ENCODE assay signal across 1 cellular context in the genomic region with DNA sequence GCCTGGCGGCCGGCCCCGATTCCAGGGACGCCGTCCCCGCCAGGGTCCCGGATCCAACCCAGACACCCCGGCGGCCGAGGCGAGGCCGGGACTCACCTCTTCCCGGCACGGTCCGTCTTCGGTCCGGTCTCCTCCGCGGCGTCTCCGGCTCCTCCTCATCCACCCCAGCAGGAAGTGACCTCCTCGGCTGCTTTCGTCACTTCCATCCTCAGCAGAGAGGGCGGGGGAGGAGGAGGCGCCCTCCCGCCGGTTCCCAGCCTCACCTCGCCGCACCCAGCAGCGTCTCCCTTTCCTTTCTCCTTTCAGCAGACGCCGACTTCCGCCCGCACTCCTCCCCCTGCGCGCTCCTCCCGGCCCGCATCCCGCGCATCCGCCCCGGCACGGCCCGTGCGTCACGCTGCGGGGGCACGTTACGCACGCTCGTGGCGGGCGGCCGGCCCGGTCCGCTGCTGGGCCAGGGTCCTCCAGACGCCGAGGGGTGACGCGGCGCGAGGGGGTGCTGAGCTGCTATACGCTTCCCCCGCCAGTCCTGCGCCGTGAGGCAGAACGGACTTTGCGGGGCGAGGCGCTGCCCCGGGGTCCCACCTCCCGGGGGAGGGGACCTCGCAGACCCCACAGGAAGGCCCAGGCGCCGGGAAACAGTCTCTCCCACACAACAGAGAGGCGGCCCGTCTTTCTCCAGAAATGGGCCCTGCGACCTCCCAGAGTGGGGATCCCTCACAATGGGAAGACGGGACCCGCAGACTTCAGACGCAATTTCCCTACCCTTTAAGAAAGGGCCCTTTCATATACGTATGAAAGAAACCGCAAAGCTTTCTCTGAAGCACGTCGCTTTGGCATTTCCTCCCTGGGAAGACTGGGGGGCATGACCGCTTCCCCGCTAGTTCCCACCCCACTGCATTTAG.
TF ChIP-seq lines count a peak whose summit lies in the region.

A gene (minus strand): TSS at position 176 of the 905 bp plus-strand sequence. CDS start 2,043 bp downstream, outside the sequence.

TF ChIP-seq in HEK293, 187 proteins besides CTCF, POLR2A, EP300 and RAD21 (continued from another document):
- TF ChIP-seq, protein P1, sequence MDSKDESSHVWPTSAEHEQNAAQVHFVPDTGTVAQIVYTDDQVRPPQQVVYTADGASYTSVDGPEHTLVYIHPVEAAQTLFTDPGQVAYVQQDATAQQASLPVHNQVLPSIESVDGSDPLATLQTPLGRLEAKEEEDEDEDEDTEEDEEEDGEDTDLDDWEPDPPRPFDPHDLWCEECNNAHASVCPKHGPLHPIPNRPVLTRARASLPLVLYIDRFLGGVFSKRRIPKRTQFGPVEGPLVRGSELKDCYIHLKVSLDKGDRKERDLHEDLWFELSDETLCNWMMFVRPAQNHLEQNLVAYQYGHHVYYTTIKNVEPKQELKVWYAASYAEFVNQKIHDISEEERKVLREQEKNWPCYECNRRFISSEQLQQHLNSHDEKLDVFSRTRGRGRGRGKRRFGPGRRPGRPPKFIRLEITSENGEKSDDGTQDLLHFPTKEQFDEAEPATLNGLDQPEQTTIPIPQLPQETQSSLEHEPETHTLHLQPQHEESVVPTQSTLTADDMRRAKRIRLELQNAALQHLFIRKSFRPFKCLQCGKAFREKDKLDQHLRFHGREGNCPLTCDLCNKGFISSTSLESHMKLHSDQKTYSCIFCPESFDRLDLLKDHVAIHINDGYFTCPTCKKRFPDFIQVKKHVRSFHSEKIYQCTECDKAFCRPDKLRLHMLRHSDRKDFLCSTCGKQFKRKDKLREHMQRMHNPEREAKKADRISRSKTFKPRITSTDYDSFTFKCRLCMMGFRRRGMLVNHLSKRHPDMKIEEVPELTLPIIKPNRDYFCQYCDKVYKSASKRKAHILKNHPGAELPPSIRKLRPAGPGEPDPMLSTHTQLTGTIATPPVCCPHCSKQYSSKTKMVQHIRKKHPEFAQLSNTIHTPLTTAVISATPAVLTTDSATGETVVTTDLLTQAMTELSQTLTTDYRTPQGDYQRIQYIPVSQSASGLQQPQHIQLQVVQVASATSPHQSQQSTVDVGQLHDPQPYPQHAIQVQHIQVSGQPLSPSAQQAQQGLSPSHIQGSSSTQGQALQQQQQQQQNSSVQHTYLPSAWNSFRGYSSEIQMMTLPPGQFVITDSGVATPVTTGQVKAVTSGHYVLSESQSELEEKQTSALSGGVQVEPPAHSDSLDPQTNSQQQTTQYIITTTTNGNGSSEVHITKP (tag by site-specific recombination; IDR thresholded peaks at IDR 0.05), result peak; percentile 70
- peak; percentile 85 for TF ChIP-seq ZNF76 (tag by site-specific recombination; IDR thresholded peaks at IDR 0.05; ENCODE audit: borderline replicate concordance, low read depth)
- TF ChIP-seq, protein P2, sequence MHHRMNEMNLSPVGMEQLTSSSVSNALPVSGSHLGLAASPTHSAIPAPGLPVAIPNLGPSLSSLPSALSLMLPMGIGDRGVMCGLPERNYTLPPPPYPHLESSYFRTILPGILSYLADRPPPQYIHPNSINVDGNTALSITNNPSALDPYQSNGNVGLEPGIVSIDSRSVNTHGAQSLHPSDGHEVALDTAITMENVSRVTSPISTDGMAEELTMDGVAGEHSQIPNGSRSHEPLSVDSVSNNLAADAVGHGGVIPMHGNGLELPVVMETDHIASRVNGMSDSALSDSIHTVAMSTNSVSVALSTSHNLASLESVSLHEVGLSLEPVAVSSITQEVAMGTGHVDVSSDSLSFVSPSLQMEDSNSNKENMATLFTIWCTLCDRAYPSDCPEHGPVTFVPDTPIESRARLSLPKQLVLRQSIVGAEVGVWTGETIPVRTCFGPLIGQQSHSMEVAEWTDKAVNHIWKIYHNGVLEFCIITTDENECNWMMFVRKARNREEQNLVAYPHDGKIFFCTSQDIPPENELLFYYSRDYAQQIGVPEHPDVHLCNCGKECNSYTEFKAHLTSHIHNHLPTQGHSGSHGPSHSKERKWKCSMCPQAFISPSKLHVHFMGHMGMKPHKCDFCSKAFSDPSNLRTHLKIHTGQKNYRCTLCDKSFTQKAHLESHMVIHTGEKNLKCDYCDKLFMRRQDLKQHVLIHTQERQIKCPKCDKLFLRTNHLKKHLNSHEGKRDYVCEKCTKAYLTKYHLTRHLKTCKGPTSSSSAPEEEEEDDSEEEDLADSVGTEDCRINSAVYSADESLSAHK (tag by site-specific recombination; IDR thresholded peaks at IDR 0.05), result no peak
- TF ChIP-seq ZFP3 (tag by site-specific recombination; IDR thresholded peaks at IDR 0.05; ENCODE audit: low read depth), result no peak
- TF ChIP-seq ZNF302 (tag by site-specific recombination; IDR thresholded peaks at IDR 0.05; ENCODE audit: low read depth), result no peak
- no peak for TF ChIP-seq ZNF132 (tag by site-specific recombination; IDR thresholded peaks at IDR 0.05; ENCODE audit: borderline replicate concordance)
- no peak for TF ChIP-seq ZNF473 (tag by site-specific recombination; IDR thresholded peaks at IDR 0.05)
- peak; percentile 35; the same call in 1 of the 2 replicates for TF ChIP-seq ZFP37 (tag by site-specific recombination; IDR thresholded peaks at IDR 0.05)
- TF ChIP-seq ZEB2 (tag by site-specific recombination; IDR thresholded peaks at IDR 0.05), result peak; percentile 69
- TF ChIP-seq KLF9 (tag by site-specific recombination; IDR thresholded peaks at IDR 0.05; ENCODE audit: low read depth), result peak; percentile 58; the same call in 1 of the 2 replicates
- TF ChIP-seq OSR2 (tag by site-specific recombination; IDR thresholded peaks at IDR 0.05), result peak; percentile 28; the same call in 1 of the 2 replicates
- TF ChIP-seq SP2 (tag by site-specific recombination; IDR thresholded peaks at IDR 0.05), result peak; percentile 91
- peak; percentile 34; the same call in 1 of the 2 replicates for TF ChIP-seq ZNF394 (tag by site-specific recombination; IDR thresholded peaks at IDR 0.05; ENCODE audit: borderline replicate concordance)
- TF ChIP-seq ZNF10 (tag by site-specific recombination; IDR thresholded peaks at IDR 0.05), result 0 out of 2 replicates have a peak, but pooled peaks have one; percentile 56
- TF ChIP-seq ZNF596 (tag by site-specific recombination; IDR thresholded peaks at IDR 0.05), result peak; percentile 44; the same call in 1 of the 2 replicates
- peak; percentile 96 for TF ChIP-seq ZFHX2 (tag by site-specific recombination; conservative IDR thresholded peaks at IDR 0.05)
- TF ChIP-seq, protein P3, sequence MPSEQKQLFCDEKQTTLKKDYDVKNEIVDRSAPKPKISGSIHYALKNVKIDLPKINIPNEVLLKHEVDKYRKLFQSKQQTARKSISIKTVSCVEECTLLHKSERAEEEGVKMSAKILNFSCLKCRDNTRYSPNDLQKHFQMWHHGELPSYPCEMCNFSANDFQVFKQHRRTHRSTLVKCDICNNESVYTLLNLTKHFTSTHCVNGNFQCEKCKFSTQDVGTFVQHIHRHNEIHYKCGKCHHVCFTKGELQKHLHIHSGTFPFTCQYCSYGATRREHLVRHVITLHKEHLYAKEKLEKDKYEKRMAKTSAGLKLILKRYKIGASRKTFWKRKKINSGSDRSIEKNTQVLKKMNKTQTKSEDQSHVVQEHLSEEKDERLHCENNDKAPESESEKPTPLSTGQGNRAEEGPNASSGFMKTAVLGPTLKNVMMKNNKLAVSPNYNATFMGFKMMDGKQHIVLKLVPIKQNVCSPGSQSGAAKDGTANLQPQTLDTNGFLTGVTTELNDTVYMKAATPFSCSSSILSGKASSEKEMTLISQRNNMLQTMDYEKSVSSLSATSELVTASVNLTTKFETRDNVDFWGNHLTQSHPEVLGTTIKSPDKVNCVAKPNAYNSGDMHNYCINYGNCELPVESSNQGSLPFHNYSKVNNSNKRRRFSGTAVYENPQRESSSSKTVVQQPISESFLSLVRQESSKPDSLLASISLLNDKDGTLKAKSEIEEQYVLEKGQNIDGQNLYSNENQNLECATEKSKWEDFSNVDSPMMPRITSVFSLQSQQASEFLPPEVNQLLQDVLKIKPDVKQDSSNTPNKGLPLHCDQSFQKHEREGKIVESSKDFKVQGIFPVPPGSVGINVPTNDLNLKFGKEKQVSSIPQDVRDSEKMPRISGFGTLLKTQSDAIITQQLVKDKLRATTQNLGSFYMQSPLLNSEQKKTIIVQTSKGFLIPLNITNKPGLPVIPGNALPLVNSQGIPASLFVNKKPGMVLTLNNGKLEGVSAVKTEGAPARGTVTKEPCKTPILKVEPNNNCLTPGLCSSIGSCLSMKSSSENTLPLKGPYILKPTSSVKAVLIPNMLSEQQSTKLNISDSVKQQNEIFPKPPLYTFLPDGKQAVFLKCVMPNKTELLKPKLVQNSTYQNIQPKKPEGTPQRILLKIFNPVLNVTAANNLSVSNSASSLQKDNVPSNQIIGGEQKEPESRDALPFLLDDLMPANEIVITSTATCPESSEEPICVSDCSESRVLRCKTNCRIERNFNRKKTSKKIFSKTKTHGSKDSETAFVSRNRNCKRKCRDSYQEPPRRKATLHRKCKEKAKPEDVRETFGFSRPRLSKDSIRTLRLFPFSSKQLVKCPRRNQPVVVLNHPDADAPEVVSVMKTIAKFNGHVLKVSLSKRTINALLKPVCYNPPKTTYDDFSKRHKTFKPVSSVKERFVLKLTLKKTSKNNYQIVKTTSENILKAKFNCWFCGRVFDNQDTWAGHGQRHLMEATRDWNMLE (tag by site-specific recombination; conservative IDR thresholded peaks at IDR 0.05; ENCODE audit: low read depth), result peak; percentile 51; the same call in 1 of the 2 replicates
- TF ChIP-seq ZBTB8A (tag by site-specific recombination; IDR thresholded peaks at IDR 0.05), result no peak
- no peak for TF ChIP-seq ZNF548 (tag by site-specific recombination; IDR thresholded peaks at IDR 0.05)
- TF ChIP-seq KLF7 (tag by site-specific recombination; IDR thresholded peaks at IDR 0.05; ENCODE audit: borderline replicate concordance), result peak; percentile 55; the same call in 1 of the 2 replicates
- TF ChIP-seq EGR2 (tag by site-specific recombination; IDR thresholded peaks at IDR 0.05; ENCODE audit: low read depth), result peak; percentile 91
- peak; percentile 88 for TF ChIP-seq ZSCAN30 (tag by site-specific recombination; IDR thresholded peaks at IDR 0.05)
- TF ChIP-seq, protein P4, sequence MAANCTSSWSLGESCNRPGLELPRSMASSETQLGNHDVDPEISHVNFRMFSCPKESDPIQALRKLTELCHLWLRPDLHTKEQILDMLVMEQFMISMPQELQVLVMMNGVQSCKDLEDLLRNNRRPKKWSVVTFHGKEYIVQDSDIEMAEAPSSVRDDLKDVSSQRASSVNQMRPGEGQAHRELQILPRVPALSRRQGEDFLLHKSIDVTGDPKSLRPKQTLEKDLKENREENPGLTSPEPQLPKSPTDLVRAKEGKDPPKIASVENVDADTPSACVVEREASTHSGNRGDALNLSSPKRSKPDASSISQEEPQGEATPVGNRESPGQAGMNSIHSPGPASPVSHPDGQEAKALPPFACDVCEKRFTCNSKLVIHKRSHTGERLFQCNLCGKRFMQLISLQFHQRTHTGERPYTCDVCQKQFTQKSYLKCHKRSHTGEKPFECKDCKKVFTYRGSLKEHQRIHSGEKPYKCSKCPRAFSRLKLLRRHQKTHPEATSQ (tag by site-specific recombination; IDR thresholded peaks at IDR 0.05), result peak; percentile 73; the same call in 1 of the 2 replicates
- TF ChIP-seq, protein P5, sequence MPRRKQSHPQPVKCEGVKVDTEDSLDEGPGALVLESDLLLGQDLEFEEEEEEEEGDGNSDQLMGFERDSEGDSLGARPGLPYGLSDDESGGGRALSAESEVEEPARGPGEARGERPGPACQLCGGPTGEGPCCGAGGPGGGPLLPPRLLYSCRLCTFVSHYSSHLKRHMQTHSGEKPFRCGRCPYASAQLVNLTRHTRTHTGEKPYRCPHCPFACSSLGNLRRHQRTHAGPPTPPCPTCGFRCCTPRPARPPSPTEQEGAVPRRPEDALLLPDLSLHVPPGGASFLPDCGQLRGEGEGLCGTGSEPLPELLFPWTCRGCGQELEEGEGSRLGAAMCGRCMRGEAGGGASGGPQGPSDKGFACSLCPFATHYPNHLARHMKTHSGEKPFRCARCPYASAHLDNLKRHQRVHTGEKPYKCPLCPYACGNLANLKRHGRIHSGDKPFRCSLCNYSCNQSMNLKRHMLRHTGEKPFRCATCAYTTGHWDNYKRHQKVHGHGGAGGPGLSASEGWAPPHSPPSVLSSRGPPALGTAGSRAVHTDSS (tag by site-specific recombination; IDR thresholded peaks at IDR 0.05), result 0 out of 2 replicates have a peak, but pooled peaks have one; percentile 5
- TF ChIP-seq ZNF48 (tag by site-specific recombination; IDR thresholded peaks at IDR 0.05), result no peak
- TF ChIP-seq ZSCAN16 (tag by site-specific recombination; IDR thresholded peaks at IDR 0.05), result no peak
- TF ChIP-seq GLIS1 (tag by site-specific recombination; IDR thresholded peaks at IDR 0.05), result peak; percentile 85
- TF ChIP-seq, protein P6, sequence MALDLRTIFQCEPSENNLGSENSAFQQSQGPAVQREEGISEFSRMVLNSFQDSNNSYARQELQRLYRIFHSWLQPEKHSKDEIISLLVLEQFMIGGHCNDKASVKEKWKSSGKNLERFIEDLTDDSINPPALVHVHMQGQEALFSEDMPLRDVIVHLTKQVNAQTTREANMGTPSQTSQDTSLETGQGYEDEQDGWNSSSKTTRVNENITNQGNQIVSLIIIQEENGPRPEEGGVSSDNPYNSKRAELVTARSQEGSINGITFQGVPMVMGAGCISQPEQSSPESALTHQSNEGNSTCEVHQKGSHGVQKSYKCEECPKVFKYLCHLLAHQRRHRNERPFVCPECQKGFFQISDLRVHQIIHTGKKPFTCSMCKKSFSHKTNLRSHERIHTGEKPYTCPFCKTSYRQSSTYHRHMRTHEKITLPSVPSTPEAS (tag by site-specific recombination; IDR thresholded peaks at IDR 0.05), result peak; percentile 17
- no peak for TF ChIP-seq ZNF571 (tag by site-specific recombination; IDR thresholded peaks at IDR 0.05)
- peak; percentile 67 for TF ChIP-seq ZNF423 (tag by site-specific recombination; IDR thresholded peaks at IDR 0.05)
- TF ChIP-seq ZNF366 (tag by site-specific recombination; conservative IDR thresholded peaks at IDR 0.05), result peak; percentile 38; the same call in 1 of the 2 replicates
